8 cellular contexts compared by ENCODE assay signal in the genomic region with DNA sequence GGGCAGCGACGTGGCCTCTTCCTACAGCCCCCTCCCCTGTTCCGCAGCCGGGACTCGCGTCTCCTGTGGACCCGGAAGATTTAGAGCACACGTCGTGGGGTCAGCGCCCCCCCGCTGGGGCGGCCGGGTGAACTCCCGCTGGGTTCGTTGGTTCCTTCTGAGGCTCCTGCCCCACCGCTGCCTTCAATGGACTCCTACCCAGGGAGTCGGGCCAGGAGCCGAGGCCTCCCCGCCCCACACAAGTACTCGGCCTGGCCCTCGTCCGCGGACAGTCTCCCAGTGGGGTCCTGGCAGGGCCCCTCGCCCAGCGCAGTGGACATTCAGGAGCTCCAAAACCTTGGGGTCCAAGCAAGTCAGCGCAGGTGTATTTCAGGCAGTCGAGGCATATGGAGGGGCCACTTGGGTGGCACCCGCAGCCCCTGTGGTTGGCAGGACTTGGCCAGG. TPM values are rescaled to one million over a fixed set of nuclear protein-coding genes. Genes with fewer than 3 reads are reported as not detected.
DNase-seq lines count a peak whose midpoint lies in the region; ATAC-seq, FAIRE-seq and TF ChIP-seq lines count a peak whose summit lies in the region.

No MANE protein-coding gene starts in this region.

- peaks cover 47% of the 10 kb centered on the region for H3K27me3 Mint-ChIP-seq in endodermal cell (ENCODE audit: insufficient read depth)

- no peak for TF ChIP-seq EP300 in neural cell (conservative IDR thresholded peaks at IDR 0.05; ENCODE audit: poor library complexity, severe bottlenecking)

- peaks cover 23% of the 10 kb centered on the region for H3K4me1 ChIP-seq in PC-3 (ENCODE audit: insufficient read depth, low read length)
- no peaks in the 10 kb centered on the region for H3K4me1 ChIP-seq in endodermal cell (ENCODE audit: control insufficient read depth, insufficient read depth, low read length)

- DNase-seq in ELF-1 (ENCODE audit: low read depth, low spot score) (peak; percentile 67), PC-3 (peak; percentile 44), endodermal cell (peak; percentile 79), GM12892 (ENCODE audit: insufficient read length) (no peak), mesenteric fat pad (ENCODE audit: low spot score) (no peak)

- 14 to 20% methylated on average over 10 to 28 of the region's 28 CpGs for WGBS in endodermal cell (ENCODE audit: insufficient coverage in 1 of 2, insufficient read length in 1 of 2), 2 experiments

- H4K20me1 ChIP-seq in PC-3 (ENCODE audit: low read length) (no peaks in the 10 kb centered on the region), neural cell (ENCODE audit: insufficient read depth) (no peaks in the 10 kb centered on the region)

- FAIRE-seq in GM12892 (lab: Jason Lieb, UNC), result no peak

- H3K27ac Mint-ChIP-seq in endodermal cell, result no peak overlapping the region

- H3K27me3 ChIP-seq in PC-3 (ENCODE audit: low read length), result no peaks in the 10 kb centered on the region
- peaks cover 29% of the 10 kb centered on the region for H3K27me3 ChIP-seq in endodermal cell (ENCODE audit: control insufficient read depth, insufficient read depth, low read length, poor library complexity, severe bottlenecking)
- H3K27me3 ChIP-seq in neural cell (ENCODE audit: insufficient read depth, low read depth, low read length), result no peaks in the 10 kb centered on the region

- no peaks in the 10 kb centered on the region for H3K36me3 Mint-ChIP-seq in endodermal cell (ENCODE audit: low read depth)

- no peak for TF ChIP-seq RAD21 in neural cell (conservative IDR thresholded peaks at IDR 0.05)

- no peaks in the 10 kb centered on the region for H3K9me3 Mint-ChIP-seq in endodermal cell

- intact Hi-C loops in PC-3 (cut with micrococcal nuclease), result loop anchor here (2.0 to 5.0 kb wide), 3 partner anchors 45 to 222 kb away; no protein-coding TSS in a partner anchor

- BruUV-seq in PC-3 (replicated peaks; lab: Mats Ljungman, UMichigan), result no TSS peak

- no peaks in the 10 kb centered on the region for H3F3A ChIP-seq in PC-3 (ENCODE audit: low read length, unreplicated experiment)
- H3F3A ChIP-seq in neural cell (ENCODE audit: insufficient read depth, low read length, poor library complexity, severe bottlenecking), result no peaks in the 10 kb centered on the region

- H3K27ac ChIP-seq in PC-3 (ENCODE audit: low read length), result no peak overlapping the region
- H3K27ac ChIP-seq in endodermal cell (ENCODE audit: low read depth, low read length), result no peak overlapping the region
- H3K27ac ChIP-seq in neural cell (ENCODE audit: low read length), result no peak overlapping the region

- H3K79me2 ChIP-seq in PC-3 (ENCODE audit: low read length), result no peaks in the 10 kb centered on the region; the same call in 1 of the 2 replicates
- H3K79me2 ChIP-seq in neural cell (replicated peaks; ENCODE audit: insufficient read depth, low read length), result peaks cover 9% of the 10 kb centered on the region

- peak overlapping the region; percentile 91 for H2AFZ ChIP-seq in PC-3 (ENCODE audit: low read length)
- H2AFZ ChIP-seq in neural cell (ENCODE audit: low read depth, low read length), result no peak overlapping the region

- H3K4me1 Mint-ChIP-seq in endodermal cell, result peaks cover 2% of the 10 kb centered on the region

- CTCF ChIA-PET in PC-3 (lab: Charles Lee), result no interaction called here

- no peaks in the 10 kb centered on the region for H3K36me3 ChIP-seq in PC-3 (ENCODE audit: low read depth, low read length)
- no peaks in the 10 kb centered on the region for H3K36me3 ChIP-seq in endodermal cell (ENCODE audit: control insufficient read depth, insufficient read depth, low read length)
- no peaks in the 10 kb centered on the region for H3K36me3 ChIP-seq in neural cell (ENCODE audit: insufficient read depth, low read length)

- TF ChIP-seq CTCF in PC-3 (conservative IDR thresholded peaks at IDR 0.05; ENCODE audit: low read depth, low read length) (no peak), endodermal cell (conservative IDR thresholded peaks at IDR 0.05) (no peak), neural cell (IDR thresholded peaks at IDR 0.05; ENCODE audit: poor library complexity, severe bottlenecking) (no peak)

- ATAC-seq in PC-3, result peak; percentile 4
- no peak for ATAC-seq in HG02970 (IDR thresholded peaks at IDR 0.05; ENCODE audit: low FRiP score, unreplicated experiment)
- no peak for ATAC-seq in GM21526 (IDR thresholded peaks at IDR 0.05; ENCODE audit: low FRiP score, unreplicated experiment)

- H3K9me3 ChIP-seq in PC-3 (ENCODE audit: low read length) (no peaks in the 10 kb centered on the region), endodermal cell (ENCODE audit: control insufficient read depth, low read length) (no peaks in the 10 kb centered on the region), neural cell (ENCODE audit: low read length) (no peaks in the 10 kb centered on the region)

- H3K4me2 ChIP-seq in PC-3 (ENCODE audit: low read length) (peak overlapping the region; percentile 94), neural cell (ENCODE audit: low read length) (peak overlapping the region; percentile 86)

- POLR2A ChIA-PET in PC-3 (lab: Charles Lee; ENCODE audit: unreplicated experiment), result interaction anchor here (0.6 kb wide), 1 partner anchor 8 kb away, joined by 3 read pairs; no protein-coding TSS in a partner anchor

- H3K4me3 Mint-ChIP-seq in endodermal cell, result peak overlapping the region; percentile 55

- H3K9ac ChIP-seq in PC-3 (ENCODE audit: low read length) (peak overlapping the region; percentile 70), endodermal cell (ENCODE audit: extremely low read depth, low read length, poor library complexity, severe bottlenecking) (no peak overlapping the region), neural cell (ENCODE audit: low read length) (peak overlapping the region; percentile 75)

- no peak for TF ChIP-seq POLR2A in GM12892 (IDR thresholded peaks at IDR 0.05; ENCODE audit: low read depth, low read length)

- H3K4me3 ChIP-seq in PC-3 (ENCODE audit: low read length) (peak overlapping the region; percentile 85), endodermal cell (ENCODE audit: low read length) (peak overlapping the region; percentile 73), neural cell (ENCODE audit: low read length) (peak overlapping the region; percentile 82)

- no peaks in the 10 kb centered on the region for H3K9me2 ChIP-seq in PC-3 (replicated peaks; ENCODE audit: low read length)
- no peaks in the 10 kb centered on the region for H3K9me2 ChIP-seq in neural cell (ENCODE audit: insufficient read depth, low read length)

TF ChIP-seq in neural cell, 6 proteins besides CTCF, POLR2A, EP300 and RAD21:
- no peak for TF ChIP-seq TAF1 (IDR thresholded peaks at IDR 0.05; ENCODE audit: low read depth)

RNA-seq across cellular contexts. Expression of a gene that starts 1.2 kb away (rescaled TPM):
- 30.2 and 31.8 TPM in 2 replicates for total RNA-seq in PC-3 (2014; rRNA removed)
- 10 to 100 TPM; 10.9 to 12.0 TPM for total RNA-seq in endodermal cell
- polyA plus RNA-seq in endodermal cell (2013, experiment 1 of 2), result 22.2 TPM
- polyA plus RNA-seq in endodermal cell (2013, experiment 2 of 2), result 19.9 TPM
- polyA plus RNA-seq in neural cell, result 79.0 and 93.5 TPM in 2 replicates
- 29.2 and 41.9 TPM in 2 replicates for polyA minus RNA-seq in neural cell
- not detected for polyA plus RNA-seq in GM12892 (2012; ENCODE audit: missing spikeins)
- total RNA-seq in mesenteric fat pad, result 4.7 TPM

Comparison
In these comparisons a context has a peak if more than half of its experiments do, and no peak if none do; other contexts are left out.
1. DNase-seq: peak in ELF-1 (single experiment), PC-3 (single experiment) and endodermal cell (single experiment); none in GM12892 (single experiment) and mesenteric fat pad (single experiment).
2. Peak in every context shown above with its lines, with median percentiles within 50 percentile points of each other: H3K4me3 ChIP-seq.